In genomic region chr9:104980039-104980654, GRCh38 we compare ENCODE assay signal across 1 cellular context.
TF ChIP-seq lines count a peak whose summit lies in the region.

No MANE protein-coding gene starts in this region.

TF ChIP-seq in endothelial cell of umbilical vein, 7 proteins besides CTCF, POLR2A, EP300 and RAD21:
- TF ChIP-seq POLR2AphosphoS5 (IDR thresholded peaks at IDR 0.05; ENCODE audit: insufficient read depth, low read depth, low read length) = no peak
- no peak for TF ChIP-seq EZH2 (IDR thresholded peaks at IDR 0.05; ENCODE audit: borderline replicate concordance, low read depth, low read length, severe bottlenecking)
- no peak for TF ChIP-seq JUN (IDR thresholded peaks at IDR 0.05; ENCODE audit: borderline replicate concordance, insufficient read depth, insufficient read length, low read depth)
- TF ChIP-seq MAX (IDR thresholded peaks at IDR 0.05; ENCODE audit: insufficient read depth, insufficient read length) = no peak
- TF ChIP-seq MYC (IDR thresholded peaks at IDR 0.05; ENCODE audit: low read depth, low read length) = no peak
